ENCODE assay signal across 1 cellular context in the genomic region with DNA sequence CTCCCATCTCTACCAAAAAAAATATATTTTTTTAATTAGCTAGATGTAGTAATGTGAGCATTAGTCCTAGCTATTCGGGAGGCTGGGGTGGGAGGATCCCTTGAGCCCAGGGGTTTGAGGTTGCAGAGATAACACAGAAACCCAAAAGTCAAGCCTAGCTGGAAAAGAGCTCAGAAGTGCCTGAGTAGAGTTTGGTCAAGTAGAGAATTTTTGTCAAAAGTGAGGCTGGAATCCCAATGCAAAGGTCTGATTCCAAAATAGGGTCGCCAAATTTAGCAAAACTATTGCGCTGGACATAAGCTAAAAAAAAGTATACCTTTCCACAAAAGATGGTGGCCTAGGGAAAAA.
TF ChIP-seq lines count a peak whose summit lies in the region.

No MANE protein-coding gene starts in this region.

TF ChIP-seq in GM12878, 131 proteins besides CTCF, POLR2A, EP300 and RAD21:
- TF ChIP-seq STAT1 (conservative IDR thresholded peaks at IDR 0.05): no peak
- no peak for TF ChIP-seq RFX5 (IDR thresholded peaks at IDR 0.05; ENCODE audit: low read depth, low read length)
- TF ChIP-seq YBX1 (IDR thresholded peaks at IDR 0.05): no peak
- no peak for TF ChIP-seq ZNF207 (IDR thresholded peaks at IDR 0.05; ENCODE audit: borderline replicate concordance)
- no peak for TF ChIP-seq SMARCA5 (IDR thresholded peaks at IDR 0.05)
- no peak for TF ChIP-seq CHD4 (IDR thresholded peaks at IDR 0.05)
- no peak for TF ChIP-seq SMC3 (IDR thresholded peaks at IDR 0.05; ENCODE audit: borderline replicate concordance, low read length)
- TF ChIP-seq BCL3 (IDR thresholded peaks at IDR 0.05; ENCODE audit: borderline replicate concordance, insufficient read depth, low read depth, low read length, poor library complexity, severe bottlenecking): no peak
- TF ChIP-seq USF2 (IDR thresholded peaks at IDR 0.05; ENCODE audit: borderline replicate concordance, low read depth, low read length): no peak
- no peak for TF ChIP-seq POU2F2 (IDR thresholded peaks at IDR 0.05; ENCODE audit: borderline replicate concordance, low read depth, low read length)
- no peak for TF ChIP-seq ZNF24 (IDR thresholded peaks at IDR 0.05)
- no peak for TF ChIP-seq ESRRA (IDR thresholded peaks at IDR 0.05; ENCODE audit: low read length)
TF ChIP-seq in GM12878: peak in this region for 0.
